In genomic region chr6:36765190-36765941, GRCh38 we compare ENCODE assay signal across 9 cellular contexts.
A peak's percentile ranks its signal among the peaks of the same experiment; 100 is the strongest.
DNase-seq lines count a peak whose midpoint lies in the region; ATAC-seq lines count a peak whose summit lies in the region.
"Had no signal": no experiment of that assay in that cellular context is flagged by ENCODE, and none has a peak within 500 bp of the region (broad histone marks: within the 10 kb centered on the region; RNA-seq: fewer than 3 reads in every experiment).

No MANE protein-coding gene starts in this region.

- H3K27ac ChIP-seq in Karpas-422 (ENCODE audit: low read length) (no peak overlapping the region), cingulate gyrus (ENCODE audit: low read depth, low read length) (peak overlapping the region; percentile 65), neuronal stem cell (replicated peaks; ENCODE audit: low read length) (peak overlapping the region; percentile 7)

- H3K9me2 ChIP-seq in Karpas-422 (replicated peaks; ENCODE audit: insufficient read depth, low read length) = no peaks in the 10 kb centered on the region

- H3K9me3 ChIP-seq in Karpas-422 (ENCODE audit: low read length) = no peaks in the 10 kb centered on the region
- no peaks in the 10 kb centered on the region for H3K9me3 ChIP-seq in neuronal stem cell (replicated peaks in 1 of 2; ENCODE audit: control insufficient read depth in 2 of 2, insufficient read depth in 1 of 2, low read depth in 1 of 2, low read length in 2 of 2)
- H3K9me3 ChIP-seq: ovary had no signal

- H3K18ac ChIP-seq in neuronal stem cell (ENCODE audit: low read length) = peak overlapping the region; percentile 92

- no peak overlapping the region for H2BK120ac ChIP-seq in neuronal stem cell (ENCODE audit: low read depth, low read length)

- peak overlapping the region; percentile 46 for H2BK5ac ChIP-seq in neuronal stem cell (ENCODE audit: low read length)

- H3K9ac ChIP-seq in Karpas-422 (ENCODE audit: low read length) = peak overlapping the region; percentile 12
- H3K9ac ChIP-seq in neuronal stem cell (ENCODE audit: low read depth, low read length, poor library complexity) = peak overlapping the region; percentile 17

- H3K27me3 ChIP-seq in Karpas-422 (ENCODE audit: low read length) (no peaks in the 10 kb centered on the region), neuronal stem cell (ENCODE audit: control insufficient read depth in 3 of 3, insufficient read depth in 3 of 3, low read depth in 1 of 3, low read length in 3 of 3) (peaks cover 0 to 14% (median 0%) of the 10 kb centered on the region in 3 experiments)
- H3K27me3 ChIP-seq: ovary had no signal

- no peak overlapping the region for H4K91ac ChIP-seq in neuronal stem cell (ENCODE audit: low read depth, low read length, poor library complexity)

- no peak overlapping the region for H3K14ac ChIP-seq in neuronal stem cell (ENCODE audit: low read length)

- no peaks in the 10 kb centered on the region for H3K79me1 ChIP-seq in neuronal stem cell (ENCODE audit: low read depth, low read length)

- no peak overlapping the region for H2BK12ac ChIP-seq in neuronal stem cell (ENCODE audit: low read length)

- no peaks in the 10 kb centered on the region for H3K79me2 ChIP-seq in Karpas-422 (ENCODE audit: low read length)

- H3K36me3 ChIP-seq in Karpas-422 (ENCODE audit: insufficient read depth, low read length) (no peaks in the 10 kb centered on the region), neuronal stem cell (replicated peaks in 1 of 2; ENCODE audit: control insufficient read depth in 2 of 2, insufficient read depth in 2 of 2, low read length in 2 of 2) (no peaks in the 10 kb centered on the region)
- H3K36me3 ChIP-seq: ovary had no signal

- DNase-seq in Karpas-422 (no peak), neuronal stem cell (ENCODE audit: low spot score) (no peak), NCI-H146 (lab: John Stamatoyannopoulos, UW) (no peak), NCI-H1694 treated with DMSO at 0.1 percent for 48 hours (lab: John Stamatoyannopoulos, UW) (no peak), HK-2 (ENCODE audit: unreplicated experiment) (no peak), DMS153 (lab: John Stamatoyannopoulos, UW) (no peak)

- H3K23ac ChIP-seq in neuronal stem cell (ENCODE audit: low read depth, low read length, poor library complexity) = no peak overlapping the region

- H3K4me2 ChIP-seq in Karpas-422 (ENCODE audit: low read depth, low read length, poor library complexity, severe bottlenecking) = peak overlapping the region; percentile 59
- no peak overlapping the region for H3K4me2 ChIP-seq in neuronal stem cell (ENCODE audit: insufficient read depth, low read length, poor library complexity, severe bottlenecking)

- H4K20me1 ChIP-seq in Karpas-422 (ENCODE audit: insufficient read depth, low read depth, low read length) = no peaks in the 10 kb centered on the region

- no CpG with 5 or more reads among the region's 16 CpGs for WGBS in neuronal stem cell (ENCODE audit: extremely low coverage in 2 of 2, insufficient read length in 2 of 2, insufficient replicate concordance in 1 of 2), 2 donors

- H3K4me3 ChIP-seq in Karpas-422 (ENCODE audit: low read length) = peak overlapping the region; percentile 29; the same call in 1 of the 2 replicates
- no peak overlapping the region for H3K4me3 ChIP-seq in neuronal stem cell (ENCODE audit: low read length in 2 of 2)
- H3K4me3 ChIP-seq: ovary had no signal

- H2BK15ac ChIP-seq in neuronal stem cell (ENCODE audit: low read length) = peak overlapping the region; percentile 96

- peak overlapping the region; percentile 85 for H2AK5ac ChIP-seq in neuronal stem cell (ENCODE audit: low read depth, low read length)

- H2AFZ ChIP-seq in Karpas-422 (ENCODE audit: low read length) (no peak overlapping the region), neuronal stem cell (ENCODE audit: low read length) (peak overlapping the region; percentile 89)

- no peak overlapping the region for H3K4ac ChIP-seq in neuronal stem cell (ENCODE audit: low read length)

- ATAC-seq in GM18858 (IDR thresholded peaks at IDR 0.05; ENCODE audit: unreplicated experiment) = peak; percentile 16

- H3K4me1 ChIP-seq in Karpas-422 (ENCODE audit: low read length) (peaks cover 56% of the 10 kb centered on the region), neuronal stem cell (ENCODE audit: control insufficient read depth in 2 of 2, insufficient read depth in 1 of 2, low read depth in 1 of 2, low read length in 2 of 2) (peaks cover 23 to 24% of the 10 kb centered on the region in 2 donors)

- H4K8ac ChIP-seq in neuronal stem cell (ENCODE audit: low read depth, low read length) = no peak overlapping the region
